12 cellular contexts compared by ENCODE assay signal in the genomic region with DNA sequence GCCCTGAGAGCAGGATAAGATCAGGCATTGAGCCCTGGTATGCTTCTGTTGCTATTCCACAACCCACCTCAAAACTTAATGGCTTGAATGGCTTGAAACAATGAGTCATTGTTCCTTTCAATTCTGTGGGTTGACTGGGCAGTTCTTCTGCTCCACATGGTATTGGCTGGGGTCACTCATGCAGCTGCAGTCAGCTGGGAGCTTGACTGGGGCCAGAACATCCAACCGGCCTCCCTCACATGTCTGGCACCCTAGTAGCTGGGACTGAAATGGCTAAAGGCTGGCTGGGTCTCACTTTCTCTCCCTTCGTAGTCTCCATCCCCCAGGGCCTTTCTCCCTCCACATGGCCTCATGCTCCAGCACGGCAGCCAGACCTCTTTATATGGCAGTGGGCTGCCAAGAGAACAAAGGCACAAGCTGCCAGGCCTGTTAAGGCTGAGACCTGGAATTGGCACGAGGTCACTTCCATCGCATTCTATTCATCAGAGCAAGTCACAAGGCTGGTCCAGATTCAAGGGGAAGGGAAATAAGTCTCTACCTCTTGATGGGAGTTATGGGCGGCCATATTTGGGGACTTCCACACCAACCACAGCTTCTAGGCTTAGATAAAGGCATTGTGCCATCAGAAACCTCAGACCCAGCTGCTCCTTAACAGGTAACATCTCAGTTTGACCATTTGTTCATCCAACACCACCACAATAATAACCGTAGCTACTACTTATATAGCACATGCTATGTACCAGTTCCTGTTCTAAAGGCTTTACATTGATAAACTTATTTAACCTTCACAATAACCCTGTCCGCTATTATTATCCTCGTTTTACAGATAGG.
DNase-seq lines count a peak whose midpoint lies in the region; ATAC-seq and TF ChIP-seq lines count a peak whose summit lies in the region.
"Had no signal": no experiment of that assay in that cellular context is flagged by ENCODE, and none has a peak within 500 bp of the region (broad histone marks: within the 10 kb centered on the region; RNA-seq: fewer than 3 reads in every experiment).

No MANE protein-coding gene starts in this region.

- DNase-seq in BE2C (peak; percentile 45), OCI-M1 (lab: John Stamatoyannopoulos, UW) (peak; percentile 4), hippocampal formation (lab: John Stamatoyannopoulos, UW) (peak; percentile 60 to 67), GM13977 (ENCODE audit: low spot score) (no peak), activated gamma-delta T cell (lab: John Stamatoyannopoulos, UW) (no peak), RWPE1 (ENCODE audit: low spot score) (no peak), NCI-H69 (lab: John Stamatoyannopoulos, UW) (no peak)
- DNase-seq: CD8-positive, alpha-beta T cell; dermis blood vessel endothelial cell; stimulated activated CD4-positive, alpha-beta T cell treated with anti-CD3 and anti-CD28 coated beads, Interleukin-12 subunit alpha, Interleukin-12 subunit beta, amount 100 ng/mL, for 4 hours had no signal

- CTCF ChIA-PET in RWPE1 (lab: Yijun Ruan, JAX): no interaction called here

- peak; percentile 73 for ATAC-seq in GM21786 (IDR thresholded peaks at IDR 0.05; ENCODE audit: unreplicated experiment)
- ATAC-seq: CD8-positive, alpha-beta T cell had no signal

- H3K4me3 ChIP-seq in BE2C (ENCODE audit: low read depth, low read length): no peak overlapping the region
- H3K4me3 ChIP-seq: tibial nerve had no signal

- no peaks in the 10 kb centered on the region for H3K36me3 ChIP-seq in BE2C
- H3K36me3 ChIP-seq: tibial nerve had no signal

- in situ Hi-C loops in GM13977 (cut with MboI; ENCODE audit: low pct_unique_long_range_greater_than_20kb, low sequenced_read_pairs, unreplicated experiment): no loop called here

- no peaks in the 10 kb centered on the region for H3K9me3 ChIP-seq in BE2C

- peaks cover 5% of the 10 kb centered on the region; the same call in 1 of the 2 replicates for H3K4me1 ChIP-seq in BE2C
- H3K4me1 ChIP-seq: tibial nerve had no signal

- TF ChIP-seq CTCF in BE2C (IDR thresholded peaks at IDR 0.05; ENCODE audit: low read depth, low read length): no peak
- no peak for TF ChIP-seq CTCF in GM13977 (IDR thresholded peaks at IDR 0.05; ENCODE audit: extremely low read depth, insufficient read depth, missing control alignments)
- no peak for TF ChIP-seq CTCF in RWPE1 (conservative IDR thresholded peaks at IDR 0.05; ENCODE audit: low read depth)

- no peak overlapping the region for H3K27ac ChIP-seq in RWPE1

- POLR2A ChIA-PET in RWPE1 (lab: Yijun Ruan, JAX; ENCODE audit: low non-redundant PET): no interaction called here

- H3K27me3 ChIP-seq in BE2C: no peaks in the 10 kb centered on the region
- H3K27me3 ChIP-seq: tibial nerve had no signal

Comparison
In these comparisons a context has a peak if more than half of its experiments do, and no peak if none do; other contexts are left out.
1. DNase-seq: peak in BE2C (single experiment), OCI-M1 (single experiment) and hippocampal formation (2 of 2); none in GM13977 (single experiment), activated gamma-delta T cell (single experiment), RWPE1 (single experiment) and NCI-H69 (single experiment).